Comparison of ENCODE assay signal across 1 cellular context in the genomic region with DNA sequence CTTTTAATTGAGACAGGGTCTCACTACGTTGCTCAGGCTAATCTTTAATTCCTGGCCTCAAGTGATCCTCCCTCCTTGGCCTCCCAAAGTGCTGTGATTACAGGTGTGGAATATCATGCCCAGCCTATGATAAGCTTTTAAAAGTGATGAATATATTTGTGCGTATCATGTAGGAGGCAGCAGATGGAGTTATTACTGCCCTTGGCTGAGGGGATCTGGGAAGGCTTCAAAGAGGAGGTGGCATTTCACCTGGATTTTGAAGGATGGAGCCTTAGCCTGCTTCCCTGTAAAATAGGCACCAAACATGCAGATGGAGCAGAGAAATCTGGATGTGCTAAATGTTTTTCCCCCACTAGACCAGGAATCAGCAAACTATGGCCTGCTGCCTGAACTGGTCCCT.
A peak's percentile ranks its signal among the peaks of the same experiment; 100 is the strongest.
TF ChIP-seq lines count a peak whose summit lies in the region.

No MANE protein-coding gene starts in this region.

TF ChIP-seq in K562, 482 proteins besides CTCF, POLR2A, EP300 and RAD21 (continued from another document):
- peak; percentile 61; the same call in 1 of the 2 replicates for TF ChIP-seq BCOR (IDR thresholded peaks at IDR 0.05)
- TF ChIP-seq SFPQ (IDR thresholded peaks at IDR 0.05; ENCODE audit: low read depth, low read length): no peak
- TF ChIP-seq PHB2 (IDR thresholded peaks at IDR 0.05; ENCODE audit: low read depth): no peak
- TF ChIP-seq ZFP36 (IDR thresholded peaks at IDR 0.05; ENCODE audit: low read depth, low read length, partially characterized antibody): peak; percentile 95
- TF ChIP-seq ZNF408 (CRISPR knock-in tag; IDR thresholded peaks at IDR 0.05; ENCODE audit: low read depth): no peak
- TF ChIP-seq ZNF384 (IDR thresholded peaks at IDR 0.05; ENCODE audit: low read depth, low read length): no peak
- no peak; the same call in 1 of the 2 replicates for TF ChIP-seq ZNF121 (CRISPR knock-in tag; conservative IDR thresholded peaks at IDR 0.05)
- TF ChIP-seq KDM1A (IDR thresholded peaks at IDR 0.05): peak; percentile 66 to 71
- TF ChIP-seq DMBX1 (CRISPR knock-in tag; IDR thresholded peaks at IDR 0.05; ENCODE audit: borderline replicate concordance): no peak
- 0 out of 2 replicates have a peak, but pooled peaks have one; percentile 37 for TF ChIP-seq CREB5 (CRISPR knock-in tag; IDR thresholded peaks at IDR 0.05)
- no peak for TF ChIP-seq KDM5B (IDR thresholded peaks at IDR 0.05; ENCODE audit: insufficient replicate concordance, low read depth, low read length)
- TF ChIP-seq FOXM1 (IDR thresholded peaks at IDR 0.05; ENCODE audit: low read depth): no peak
- TF ChIP-seq FOXM1 (CRISPR knock-in tag; IDR thresholded peaks at IDR 0.05; ENCODE audit: low read depth): no peak
- no peak for TF ChIP-seq POLR2AphosphoS2 (IDR thresholded peaks at IDR 0.05; ENCODE audit: low read length)
- no peak for TF ChIP-seq FIP1L1 (IDR thresholded peaks at IDR 0.05; ENCODE audit: low read depth, low read length, poor library complexity, severe bottlenecking)
- no peak for TF ChIP-seq U2AF2 (optimal IDR thresholded peaks at IDR 0.05; ENCODE audit: low read depth, low read length)
- no peak for TF ChIP-seq NELFE (IDR thresholded peaks at IDR 0.05; ENCODE audit: insufficient read depth, insufficient read length)
- 0 out of 4 replicates have a peak, but pooled peaks of 1 of the 2 experiments have one; percentile 19 for TF ChIP-seq HDAC1 (IDR thresholded peaks at IDR 0.05)
- TF ChIP-seq, protein P1, sequence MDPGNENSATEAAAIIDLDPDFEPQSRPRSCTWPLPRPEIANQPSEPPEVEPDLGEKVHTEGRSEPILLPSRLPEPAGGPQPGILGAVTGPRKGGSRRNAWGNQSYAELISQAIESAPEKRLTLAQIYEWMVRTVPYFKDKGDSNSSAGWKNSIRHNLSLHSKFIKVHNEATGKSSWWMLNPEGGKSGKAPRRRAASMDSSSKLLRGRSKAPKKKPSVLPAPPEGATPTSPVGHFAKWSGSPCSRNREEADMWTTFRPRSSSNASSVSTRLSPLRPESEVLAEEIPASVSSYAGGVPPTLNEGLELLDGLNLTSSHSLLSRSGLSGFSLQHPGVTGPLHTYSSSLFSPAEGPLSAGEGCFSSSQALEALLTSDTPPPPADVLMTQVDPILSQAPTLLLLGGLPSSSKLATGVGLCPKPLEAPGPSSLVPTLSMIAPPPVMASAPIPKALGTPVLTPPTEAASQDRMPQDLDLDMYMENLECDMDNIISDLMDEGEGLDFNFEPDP (CRISPR knock-in tag; IDR thresholded peaks at IDR 0.05): no peak
- no peak for TF ChIP-seq ASH1L (IDR thresholded peaks at IDR 0.05; ENCODE audit: borderline replicate concordance, low read depth, partially characterized antibody)
- no peak for TF ChIP-seq ELF2 (CRISPR knock-in tag; IDR thresholded peaks at IDR 0.05)
- no peak for TF ChIP-seq POLR3A (IDR thresholded peaks at IDR 0.05; ENCODE audit: borderline replicate concordance, extremely low read depth, insufficient read depth, insufficient read length)
- TF ChIP-seq USF1 (CRISPR knock-in tag; IDR thresholded peaks at IDR 0.05): no peak
- no peak for TF ChIP-seq MEF2D (tag; conservative IDR thresholded peaks at IDR 0.05; ENCODE audit: low read depth)
- no peak for TF ChIP-seq RBFOX2 (IDR thresholded peaks at IDR 0.05; ENCODE audit: low read depth, low read length)
- TF ChIP-seq C11orf30 (IDR thresholded peaks at IDR 0.05; ENCODE audit: low read depth): no peak
- TF ChIP-seq ZNF311 (CRISPR knock-in tag; IDR thresholded peaks at IDR 0.05): peak; percentile 41
- TF ChIP-seq PHF21A (IDR thresholded peaks at IDR 0.05; ENCODE audit: borderline replicate concordance, low read depth): no peak
- TF ChIP-seq ZNF592 (IDR thresholded peaks at IDR 0.05): peak; percentile 47; the same call in 1 of the 2 replicates
- no peak for TF ChIP-seq NFATC3 (IDR thresholded peaks at IDR 0.05)
- no peak for TF ChIP-seq GATA2 (CRISPR knock-in tag; IDR thresholded peaks at IDR 0.05)
- 0 out of 2 replicates have a peak, but pooled peaks have one; percentile 5 for TF ChIP-seq GATAD2A (IDR thresholded peaks at IDR 0.05)
- peak; percentile 20; the same call in 1 of the 2 replicates for TF ChIP-seq HDAC2 (IDR thresholded peaks at IDR 0.05)
- TF ChIP-seq ZNF77 (CRISPR knock-in tag; IDR thresholded peaks at IDR 0.05): no peak
- TF ChIP-seq SMARCA5 (IDR thresholded peaks at IDR 0.05): 0 out of 2 replicates have a peak, but pooled peaks have one; percentile 40
- no peak for TF ChIP-seq HNRNPH1 (optimal IDR thresholded peaks at IDR 0.05; ENCODE audit: low read depth, low read length)
- TF ChIP-seq ETV1 (tag; conservative IDR thresholded peaks at IDR 0.05; ENCODE audit: low read depth): no peak
- peak; percentile 70; the same call in 1 of the 2 replicates for TF ChIP-seq ZNF436 (CRISPR knock-in tag; IDR thresholded peaks at IDR 0.05)
- TF ChIP-seq RBM25 (IDR thresholded peaks at IDR 0.05; ENCODE audit: low read depth, low read length, severe bottlenecking): peak; percentile 88
- TF ChIP-seq RCOR1 (IDR thresholded peaks at IDR 0.05; ENCODE audit: borderline replicate concordance in 1 of 2, low read depth in 2 of 2, low read length in 2 of 2): 0 out of 4 replicates have a peak, but pooled peaks of 1 of the 2 experiments have one; percentile 30
